Comparison of ENCODE assay signal across 17 cellular contexts in the genomic region with DNA sequence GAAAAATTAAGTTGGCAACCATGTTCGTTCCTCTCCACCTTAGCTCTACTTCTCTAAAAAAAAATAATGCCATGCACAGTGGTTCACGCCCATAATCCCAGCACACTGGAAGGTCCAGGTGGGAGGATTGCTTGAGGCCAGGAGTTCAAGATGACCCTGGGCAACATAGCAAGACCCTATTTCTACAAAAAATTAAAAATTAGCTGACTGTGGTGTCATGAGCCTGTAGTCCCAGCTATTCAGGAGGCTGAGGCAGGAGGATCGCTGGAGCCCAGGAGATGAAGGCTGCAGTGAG. TPM values are rescaled to one million over a fixed set of nuclear protein-coding genes. Genes with fewer than 3 reads are reported as not detected.
"Had no signal": no experiment of that assay in that cellular context is flagged by ENCODE, and none has a peak within 500 bp of the region (broad histone marks: within the 10 kb centered on the region; RNA-seq: fewer than 3 reads in every experiment).

No MANE protein-coding gene starts in this region.

- H3K9me3 Mint-ChIP-seq: memory B cell, mesothelial cell of epicardium, natural killer cell, neural progenitor cell, type B pancreatic cell had no signal

- H3K27ac ChIP-seq: neural progenitor cell, ovary, thyroid gland had no signal

- DNase-seq: dermis blood vessel endothelial cell; erythroblast; foreskin keratinocyte; hippocampal formation; kidney glomerular epithelial cell; natural killer cell; ovary; right cardiac atrium; stimulated activated CD4-positive, alpha-beta T cell treated with anti-CD3 and anti-CD28 coated beads, Interleukin-2, amount 100 ng/mL, for 48 hours; stimulated activated naive CD4-positive, alpha-beta T cell treated with Interleukin-2 at 50 U/mL for 16 hours; thyroid gland had no signal

- H3K27me3 Mint-ChIP-seq: type B pancreatic cell had no signal

- H3K9ac ChIP-seq: neural progenitor cell had no signal

- H3K36me3 ChIP-seq: colonic mucosa, neural progenitor cell, ovary, thyroid gland had no signal

- H3K27me3 ChIP-seq: colonic mucosa, foreskin keratinocyte, neural progenitor cell, ovary, thyroid gland had no signal

- H3K4me1 Mint-ChIP-seq: memory B cell, natural killer cell, neural progenitor cell had no signal

- H3K4me3 Mint-ChIP-seq: memory B cell, mesothelial cell of epicardium, natural killer cell, neural progenitor cell, type B pancreatic cell had no signal

- H3K36me3 Mint-ChIP-seq: memory B cell, mesothelial cell of epicardium, natural killer cell, neural progenitor cell, type B pancreatic cell had no signal

- ATAC-seq: natural killer cell had no signal

- H3K4me3 ChIP-seq: colonic mucosa, neural progenitor cell, ovary, smooth muscle cell, thyroid gland had no signal

- H3K4me2 ChIP-seq: neural progenitor cell, smooth muscle cell had no signal

- H2AFZ ChIP-seq: neural progenitor cell had no signal

- H3K9me3 ChIP-seq: colonic mucosa, ovary, thyroid gland had no signal

- H3K27ac Mint-ChIP-seq: memory B cell, mesothelial cell of epicardium, natural killer cell, neural progenitor cell had no signal

RNA-seq across cellular contexts. Expression of a gene that starts 40.1 kb away (rescaled TPM):
- total RNA-seq: natural killer cell had no signal
